18 cellular contexts compared by ENCODE assay signal in genomic region chr1:218481116-218481775, GRCh38.
DNase-seq lines count a peak whose midpoint lies in the region; ATAC-seq, FAIRE-seq and TF ChIP-seq lines count a peak whose summit lies in the region.
"Had no signal": no experiment of that assay in that cellular context is flagged by ENCODE, and none has a peak within 500 bp of the region (broad histone marks: within the 10 kb centered on the region; RNA-seq: fewer than 3 reads in every experiment).

No MANE protein-coding gene starts in this region.

- ATAC-seq in HG02981 (IDR thresholded peaks at IDR 0.05; ENCODE audit: unreplicated experiment) = no peak
- ATAC-seq: activated T-cell treated with anti-CD3 and anti-CD28 coated beads, Interleukin-2, amount 50 U/mL, for 4 hours had no signal

- H3K4me1 Mint-ChIP-seq in activated T-cell treated with anti-CD3 and anti-CD28 coated beads, Interleukin-2, amount 50 U/mL, for 24 hours (ENCODE audit: low read depth) = no peaks in the 10 kb centered on the region

- no peaks in the 10 kb centered on the region for H3K36me3 ChIP-seq in SJCRH30
- no peaks in the 10 kb centered on the region for H3K36me3 ChIP-seq in effector memory CD4-positive, alpha-beta T cell (ENCODE audit: control insufficient read depth, insufficient read depth, low read length)
- H3K36me3 ChIP-seq: Peyer's patch had no signal

- H3K27me3 ChIP-seq in SJCRH30 = no peaks in the 10 kb centered on the region
- no peaks in the 10 kb centered on the region for H3K27me3 ChIP-seq in effector memory CD4-positive, alpha-beta T cell (replicated peaks; ENCODE audit: control insufficient read depth, insufficient read depth, low read length, poor library complexity, severe bottlenecking)
- H3K27me3 ChIP-seq: Peyer's patch had no signal

- TF ChIP-seq CTCF in fibroblast of pulmonary artery (IDR thresholded peaks at IDR 0.05; ENCODE audit: low read length, missing control alignments) = no peak

- no peaks in the 10 kb centered on the region for H3K36me3 Mint-ChIP-seq in activated T-cell treated with anti-CD3 and anti-CD28 coated beads, Interleukin-2, amount 50 U/mL, for 24 hours (ENCODE audit: low read depth)

- peaks cover 4% of the 10 kb centered on the region for H3K27me3 Mint-ChIP-seq in activated T-cell treated with anti-CD3 and anti-CD28 coated beads, Interleukin-2, amount 50 U/mL, for 24 hours
- H3K27me3 Mint-ChIP-seq: dendritic cell treated with granulocyte-macrophage colony-stimulating factor and Interleukin-4, amounts not matched to agents 40 ng/mL and 50 ng/mL, for 4 days had no signal

- no peaks in the 10 kb centered on the region for H3K9me3 Mint-ChIP-seq in activated T-cell treated with anti-CD3 and anti-CD28 coated beads, Interleukin-2, amount 50 U/mL, for 24 hours
- H3K9me3 Mint-ChIP-seq: activated T-cell treated with anti-CD3 and anti-CD28 coated beads, Interleukin-2, amount 50 U/mL, for 4 hours had no signal

- peak overlapping the region; percentile 90 for H3K27ac ChIP-seq in SJCRH30
- H3K27ac ChIP-seq in effector memory CD4-positive, alpha-beta T cell (ENCODE audit: insufficient read depth, low read length, poor library complexity, severe bottlenecking) = no peak overlapping the region
- H3K27ac ChIP-seq: parathyroid adenoma had no signal

- no peak overlapping the region for H3K4me3 ChIP-seq in SJCRH30
- H3K4me3 ChIP-seq in fibroblast of pulmonary artery (replicated peaks; ENCODE audit: low read depth, low read length) = no peak overlapping the region
- H3K4me3 ChIP-seq in effector memory CD4-positive, alpha-beta T cell (ENCODE audit: insufficient read depth, low read depth, low read length, poor library complexity, severe bottlenecking) = no peak overlapping the region
- H3K4me3 ChIP-seq: Peyer's patch had no signal

- peaks cover 9% of the 10 kb centered on the region for H3K9me3 ChIP-seq in SJCRH30 (replicated peaks)
- no peaks in the 10 kb centered on the region for H3K9me3 ChIP-seq in effector memory CD4-positive, alpha-beta T cell (ENCODE audit: control insufficient read depth, low read length)
- H3K9me3 ChIP-seq: Peyer's patch had no signal

- no peak overlapping the region for H3K27ac Mint-ChIP-seq in activated T-cell treated with anti-CD3 and anti-CD28 coated beads, Interleukin-2, amount 50 U/mL, for 24 hours
- H3K27ac Mint-ChIP-seq: dendritic cell treated with granulocyte-macrophage colony-stimulating factor and Interleukin-4, amounts not matched to agents 40 ng/mL and 50 ng/mL, for 4 days had no signal

- DNase-seq in EH (ENCODE audit: low read depth) = peak; percentile 85
- DNase-seq in SJCRH30 = no peak
- DNase-seq in fibroblast of pulmonary artery (ENCODE audit: low read depth) = peak; percentile 53
- DNase-seq in renal cortical epithelial cell (ENCODE audit: low read depth) = peak; percentile 48
- no peak for DNase-seq in effector memory CD4-positive, alpha-beta T cell
- no peak for DNase-seq in frontal cortex (ENCODE audit: low spot score in 2 of 2)
- DNase-seq in activated T-cell treated with anti-CD3 and anti-CD28 coated beads, Interleukin-2, amount 50 U/mL, for 24 hours = no peak
- DNase-seq: activated CD4-positive, alpha-beta T cell treated with anti-CD3 and anti-CD28 coated beads, Interleukin-2, amount 50 U/mL, for 1 hour; activated T-cell treated with anti-CD3 and anti-CD28 coated beads, Interleukin-2, amount 50 U/mL, for 4 hours; C1 segment of cervical spinal cord; DND-41; mesendoderm; NCI-H1694 treated with DMSO at 0.1 percent for 48 hours; NCI-H524; Peyer's patch had no signal

- H3K4me3 Mint-ChIP-seq in activated T-cell treated with anti-CD3 and anti-CD28 coated beads, Interleukin-2, amount 50 U/mL, for 24 hours = no peak overlapping the region
- H3K4me3 Mint-ChIP-seq: activated T-cell treated with anti-CD3 and anti-CD28 coated beads, Interleukin-2, amount 50 U/mL, for 4 hours; dendritic cell treated with granulocyte-macrophage colony-stimulating factor and Interleukin-4, amounts not matched to agents 40 ng/mL and 50 ng/mL, for 4 days had no signal

- peaks cover 39% of the 10 kb centered on the region for H3K4me1 ChIP-seq in SJCRH30
- H3K4me1 ChIP-seq in effector memory CD4-positive, alpha-beta T cell (ENCODE audit: control insufficient read depth, insufficient read depth, low read length, poor library complexity, severe bottlenecking) = no peaks in the 10 kb centered on the region
- H3K4me1 ChIP-seq: parathyroid adenoma, Peyer's patch had no signal

- FAIRE-seq in frontal cortex (lab: Jason Lieb, UNC) = no peak

Comparison
In these comparisons a context has a peak if more than half of its experiments do, and no peak if none do; other contexts are left out.
1. DNase-seq: peak in EH (single experiment), fibroblast of pulmonary artery (single experiment) and renal cortical epithelial cell (single experiment); none in SJCRH30 (0 of 2), effector memory CD4-positive, alpha-beta T cell (0 of 3), frontal cortex (0 of 2) and activated T-cell treated with anti-CD3 and anti-CD28 coated beads, Interleukin-2, amount 50 U/mL, for 24 hours (single experiment).